ENCODE assay signal across 2 cellular contexts in genomic region chr1:156077430-156077760, GRCh38.
TF ChIP-seq lines count a peak whose summit lies in the region.

No MANE protein-coding gene starts in this region.

TF ChIP-seq in liver, 16 proteins besides CTCF, POLR2A, EP300 and RAD21:
- no peak for TF ChIP-seq EGR1 (IDR thresholded peaks at IDR 0.05; ENCODE audit: low read depth in 2 of 2)
- TF ChIP-seq ATF3 (IDR thresholded peaks at IDR 0.05) = no peak
- no peak for TF ChIP-seq RXRA (IDR thresholded peaks at IDR 0.05)

TF ChIP-seq in HepG2, 621 proteins besides CTCF, POLR2A, EP300 and RAD21:
- TF ChIP-seq RFX1 (IDR thresholded peaks at IDR 0.05) (no peak), IRF1 (CRISPR knock-in tag; IDR thresholded peaks at IDR 0.05; ENCODE audit: low read depth) (no peak), ZBTB14 (CRISPR knock-in tag; IDR thresholded peaks at IDR 0.05) (no peak), ZKSCAN5 (CRISPR knock-in tag; IDR thresholded peaks at IDR 0.05) (no peak), TBX3 (IDR thresholded peaks at IDR 0.05; ENCODE audit: borderline replicate concordance) (no peak), TEAD3 (CRISPR knock-in tag; optimal IDR thresholded peaks at IDR 0.05; ENCODE audit: borderline replicate concordance) (no peak), KLF9 (CRISPR knock-in tag; IDR thresholded peaks at IDR 0.05; ENCODE audit: low read depth) (no peak), SUZ12 (IDR thresholded peaks at IDR 0.05; ENCODE audit: low read depth, low read length) (no peak), ZNF839 (CRISPR knock-in tag; IDR thresholded peaks at IDR 0.05; ENCODE audit: borderline replicate concordance) (no peak), ZNF30 (CRISPR knock-in tag; IDR thresholded peaks at IDR 0.05) (no peak), ZNF558 (CRISPR knock-in tag; IDR thresholded peaks at IDR 0.05; ENCODE audit: borderline replicate concordance) (no peak), TFDP2 (CRISPR knock-in tag; IDR thresholded peaks at IDR 0.05) (no peak), ZSCAN9 (CRISPR knock-in tag; IDR thresholded peaks at IDR 0.05; ENCODE audit: borderline replicate concordance) (no peak), GPN1 (CRISPR knock-in tag; IDR thresholded peaks at IDR 0.05; ENCODE audit: borderline replicate concordance) (no peak), NCOA1 (CRISPR knock-in tag; IDR thresholded peaks at IDR 0.05) (no peak), NFE2L2 (IDR thresholded peaks at IDR 0.05; ENCODE audit: low read length) (no peak), FOXK2 (IDR thresholded peaks at IDR 0.05) (no peak), RERE (CRISPR knock-in tag; IDR thresholded peaks at IDR 0.05; ENCODE audit: low read depth) (no peak), HDAC2 (CRISPR knock-in tag; IDR thresholded peaks at IDR 0.05) (no peak), ZNF83 (CRISPR knock-in tag; IDR thresholded peaks at IDR 0.05; ENCODE audit: borderline replicate concordance) (no peak)
